12 cellular contexts compared by ENCODE assay signal in genomic region chr6:1872649-1873131, GRCh38.
DNase-seq lines count a peak whose midpoint lies in the region; ATAC-seq and TF ChIP-seq lines count a peak whose summit lies in the region.
"Had no signal": no experiment of that assay in that cellular context is flagged by ENCODE, and none has a peak within 500 bp of the region (broad histone marks: within the 10 kb centered on the region; RNA-seq: fewer than 3 reads in every experiment).

No MANE protein-coding gene starts in this region.

- H3K4me1 ChIP-seq in A673 (ENCODE audit: insufficient read depth, low read length, poor library complexity, severe bottlenecking), result peaks cover 9% of the 10 kb centered on the region

- POLR2A ChIA-PET in A673 (lab: Charles Lee; ENCODE audit: low non-redundant PET), result no interaction called here

- ATAC-seq in GM21619 (IDR thresholded peaks at IDR 0.05; ENCODE audit: unreplicated experiment) (no peak), HG03095 (IDR thresholded peaks at IDR 0.05; ENCODE audit: unreplicated experiment) (no peak)

- peak; percentile 76 for DNase-seq in A673 (ENCODE audit: low spot score)
- peak; percentile 6 for DNase-seq in HT1080 (ENCODE audit: low read depth)
- DNase-seq in SW480 (ENCODE audit: low spot score), result peak; percentile 76
- DNase-seq in iris pigment epithelial cell (ENCODE audit: low read depth), result peak; percentile 48
- DNase-seq in germinal center (ENCODE audit: low spot score), result no peak
- DNase-seq in activated effector memory CD4-positive, alpha-beta T cell treated with anti-CD3 and anti-CD28 coated beads, Interleukin-2, amount 50 U/mL, for 16 hours, result no peak
- DNase-seq: activated B cell treated with CpG ODN at 0.5 μM for 24 hours; NCI-H187; stimulated activated CD4-positive, alpha-beta T cell treated with anti-CD3 and anti-CD28 coated beads, Interleukin-4, amount 100 ng/mL, for 24 hours had no signal

- intact Hi-C loops in A673 (cut with micrococcal nuclease; ENCODE audit: unreplicated experiment), result no loop called here

- no peak overlapping the region for H3K27ac ChIP-seq in A673 (ENCODE audit: low read depth, low read length, poor library complexity, severe bottlenecking)
- H3K27ac ChIP-seq: C4-2B had no signal

- no peaks in the 10 kb centered on the region for H3K9me3 ChIP-seq in A673 (ENCODE audit: low read depth, low read length, poor library complexity, severe bottlenecking)

- H3K4me3 ChIP-seq in A673 (ENCODE audit: low read depth, low read length, poor library complexity, severe bottlenecking), result no peak overlapping the region

- BruUV-seq in A673 (replicated peaks; lab: Mats Ljungman, UMichigan), result no TSS peak

- no peaks in the 10 kb centered on the region for H3K27me3 ChIP-seq in A673 (replicated peaks; ENCODE audit: insufficient read depth, low read depth, low read length, poor library complexity)

- H3K36me3 ChIP-seq in A673 (ENCODE audit: insufficient read depth, low read length, poor library complexity, severe bottlenecking), result no peaks in the 10 kb centered on the region

- TF ChIP-seq CTCF in A673 (conservative IDR thresholded peaks at IDR 0.05; ENCODE audit: low read depth, low read length), result no peak

- CTCF ChIA-PET in A673 (lab: Charles Lee), result interaction anchor here (0.6 kb wide), 1 partner anchor 33 kb away, joined by 3 read pairs; no protein-coding TSS in a partner anchor

Comparison
In these comparisons a context has a peak if more than half of its experiments do, and no peak if none do; other contexts are left out.
1. DNase-seq: peak in A673 (single experiment), HT1080 (single experiment), SW480 (single experiment) and iris pigment epithelial cell (single experiment); none in germinal center (single experiment) and activated effector memory CD4-positive, alpha-beta T cell treated with anti-CD3 and anti-CD28 coated beads, Interleukin-2, amount 50 U/mL, for 16 hours (single experiment).